1 cellular context compared by ENCODE assay signal in genomic region chr9:64479095-64479494, GRCh38.
TF ChIP-seq lines count a peak whose summit lies in the region.
"Not testable (repeated sequence)": the region's sequence is repeated elsewhere in the genome, so short reads cannot be mapped to it uniquely, and the experiment has no call there.

No MANE protein-coding gene starts in this region.

TF ChIP-seq in K562, 482 proteins besides CTCF, POLR2A, EP300 and RAD21 (continued from another document):
- 0 out of 2 replicates have a peak, but pooled peaks have one; percentile 28 for TF ChIP-seq ZNF609 (CRISPR knock-in tag; IDR thresholded peaks at IDR 0.05; ENCODE audit: borderline replicate concordance)
- TF ChIP-seq TAL1 (IDR thresholded peaks at IDR 0.05), result peak; percentile 94
- TF ChIP-seq CTBP1 (IDR thresholded peaks at IDR 0.05; ENCODE audit: borderline replicate concordance), result peak; percentile 94
- peak; percentile 29; the same call in 1 of the 2 replicates for TF ChIP-seq SPI1 (IDR thresholded peaks at IDR 0.05; ENCODE audit: borderline replicate concordance, low read depth, low read length)
- TF ChIP-seq ZNF311 (CRISPR knock-in tag; IDR thresholded peaks at IDR 0.05), result peak; percentile 81
- peak; percentile 66; the same call in 1 of the 2 replicates for TF ChIP-seq SMAD3 (CRISPR knock-in tag; conservative IDR thresholded peaks at IDR 0.05)
- peak; percentile 88 for TF ChIP-seq SMARCE1 (IDR thresholded peaks at IDR 0.05)
- 0 out of 2 replicates have a peak, but pooled peaks have one; percentile 27 for TF ChIP-seq ERF (CRISPR knock-in tag; IDR thresholded peaks at IDR 0.05)
- TF ChIP-seq CREM (IDR thresholded peaks at IDR 0.05; ENCODE audit: low read depth), result peak; percentile 38; the same call in 1 of the 2 replicates
- TF ChIP-seq ARID1B (IDR thresholded peaks at IDR 0.05), result peak; percentile 95
- TF ChIP-seq KDM1A (IDR thresholded peaks at IDR 0.05), result peak; percentile 75 to 86
- TF ChIP-seq MEIS2 (IDR thresholded peaks at IDR 0.05; ENCODE audit: partially characterized antibody), result peak; percentile 82
- TF ChIP-seq NCOA1 (IDR thresholded peaks at IDR 0.05; ENCODE audit: low read depth), result peak; percentile 85; the same call in 1 of the 2 replicates
- peak in 1 of 2 experiments; percentile 77; a peak in 2 of 4 replicates for TF ChIP-seq HDAC1 (IDR thresholded peaks at IDR 0.05)
- TF ChIP-seq CXXC5 (CRISPR knock-in tag; IDR thresholded peaks at IDR 0.05), result peak; percentile 71
- peak; percentile 69; the same call in 1 of the 2 replicates for TF ChIP-seq MTA1 (IDR thresholded peaks at IDR 0.05; ENCODE audit: borderline replicate concordance)
- TF ChIP-seq HDAC3 (IDR thresholded peaks at IDR 0.05; ENCODE audit: borderline replicate concordance, partially characterized antibody), result peak; percentile 75
- TF ChIP-seq DPF2 (IDR thresholded peaks at IDR 0.05), result peak; percentile 88
- TF ChIP-seq ELF4 (CRISPR knock-in tag; IDR thresholded peaks at IDR 0.05), result 0 out of 2 replicates have a peak, but pooled peaks have one; percentile 31
- peak; percentile 95 for TF ChIP-seq DMBX1 (CRISPR knock-in tag; IDR thresholded peaks at IDR 0.05; ENCODE audit: borderline replicate concordance)
- peak; percentile 42; the same call in 1 of the 2 replicates for TF ChIP-seq GATAD2A (IDR thresholded peaks at IDR 0.05)
- peak in 1 of 2 experiments; percentile 79; a peak in 1 of 4 replicates for TF ChIP-seq FOXA3 (CRISPR knock-in tag; conservative IDR thresholded peaks at IDR 0.05 in 1 of 2, IDR thresholded peaks at IDR 0.05 in 1 of 2)
- 0 out of 2 replicates have a peak, but pooled peaks have one; percentile 47 for TF ChIP-seq NR4A1 (CRISPR knock-in tag; IDR thresholded peaks at IDR 0.05)
- TF ChIP-seq NR4A1 (tag; IDR thresholded peaks at IDR 0.05), result 0 out of 2 replicates have a peak, but pooled peaks have one; percentile 31
- peak in 1 of 2 experiments; percentile 52; a peak in 1 of 4 replicates for TF ChIP-seq TEAD1 (CRISPR knock-in tag; IDR thresholded peaks at IDR 0.05)
- TF ChIP-seq RNF2 (IDR thresholded peaks at IDR 0.05), result 0 out of 2 replicates have a peak, but pooled peaks have one; percentile 54
- TF ChIP-seq SOX6 (IDR thresholded peaks at IDR 0.05), result peak; percentile 94
- TF ChIP-seq ZEB2 (IDR thresholded peaks at IDR 0.05), result peak; percentile 86
- peak; percentile 18; the same call in 1 of the 2 replicates for TF ChIP-seq MBD2 (IDR thresholded peaks at IDR 0.05; ENCODE audit: borderline replicate concordance, low read depth)
- peak; percentile 97 for TF ChIP-seq SMAD4 (CRISPR knock-in tag; conservative IDR thresholded peaks at IDR 0.05)
- peak; percentile 62; the same call in 1 of the 2 replicates for TF ChIP-seq HDAC2 (IDR thresholded peaks at IDR 0.05)
- peak; percentile 86; the same call in 1 of the 2 replicates for TF ChIP-seq ZSCAN29 (IDR thresholded peaks at IDR 0.05)
- TF ChIP-seq SMARCA4 (IDR thresholded peaks at IDR 0.05), result peak; percentile 87
- TF ChIP-seq TCF3 (CRISPR knock-in tag; IDR thresholded peaks at IDR 0.05), result peak; percentile 89
- TF ChIP-seq PBX2 (CRISPR knock-in tag; IDR thresholded peaks at IDR 0.05; ENCODE audit: low read depth); TEAD4 (CRISPR knock-in tag; IDR thresholded peaks at IDR 0.05; ENCODE audit: borderline replicate concordance): not testable (repeated sequence)
- TF ChIP-seq PBX2 (tag; conservative IDR thresholded peaks at IDR 0.05; ENCODE audit: low read depth), result peak; percentile 65; the same call in 1 of the 2 replicates
- peak; percentile 72 for TF ChIP-seq LEF1 (IDR thresholded peaks at IDR 0.05)
- 0 out of 4 replicates have a peak, but pooled peaks of 1 of the 2 experiments have one; percentile 19 for TF ChIP-seq MAZ (CRISPR knock-in tag; conservative IDR thresholded peaks at IDR 0.05 in 1 of 2, IDR thresholded peaks at IDR 0.05 in 1 of 2)
- peak; percentile 31; the same call in 1 of the 2 replicates for TF ChIP-seq ATF7 (IDR thresholded peaks at IDR 0.05)
- peak; percentile 76 for TF ChIP-seq TEAD4 (IDR thresholded peaks at IDR 0.05; ENCODE audit: low read length)
- 0 out of 2 replicates have a peak, but pooled peaks have one; percentile 31 for TF ChIP-seq ZNF449 (CRISPR knock-in tag; IDR thresholded peaks at IDR 0.05)
- TF ChIP-seq MAX (CRISPR knock-in tag; IDR thresholded peaks at IDR 0.05), result peak; percentile 46; the same call in 1 of the 2 replicates
- peak; percentile 94 for TF ChIP-seq NCOR1 (IDR thresholded peaks at IDR 0.05)
- TF ChIP-seq ZBTB17 (CRISPR knock-in tag; IDR thresholded peaks at IDR 0.05), result peak; percentile 72; the same call in 1 of the 2 replicates
- TF ChIP-seq PML (IDR thresholded peaks at IDR 0.05; ENCODE audit: low read length), result 0 out of 2 replicates have a peak, but pooled peaks have one; percentile 27
